8 cellular contexts compared by ENCODE assay signal in genomic region chr19:8001995-8002849, GRCh38. TPM values are rescaled to one million over a fixed set of nuclear protein-coding genes. Genes with fewer than 3 reads are reported as not detected.
DNase-seq lines count a peak whose midpoint lies in the region; ATAC-seq and TF ChIP-seq lines count a peak whose summit lies in the region.

No MANE protein-coding gene starts in this region.

- intact Hi-C loops in left colon (cut with DNase I, micrococcal nuclease) = loop anchor here in 1 of 2 donors (5.0 kb wide), 1 partner anchor 55 kb away; no protein-coding TSS in a partner anchor

- peak overlapping the region; percentile 54 for H3K4me3 ChIP-seq in CD8-positive, alpha-beta memory T cell (ENCODE audit: low read length)
- peak overlapping the region; percentile 35 for H3K4me3 ChIP-seq in HEK293 (ENCODE audit: low read depth, low read length)
- peak overlapping the region; percentile 67 for H3K4me3 ChIP-seq in coronary artery

- H3K4me1 ChIP-seq in CD8-positive, alpha-beta memory T cell (ENCODE audit: insufficient read depth, low read length) = peaks cover 42% of the 10 kb centered on the region
- H3K4me1 ChIP-seq in HEK293 (ENCODE audit: control insufficient read depth, insufficient read depth, low read length) = peaks cover 16% of the 10 kb centered on the region

- no peaks in the 10 kb centered on the region for H3K9me3 ChIP-seq in CD8-positive, alpha-beta memory T cell (ENCODE audit: low read length)
- H3K9me3 ChIP-seq in HEK293 (ENCODE audit: control insufficient read depth, insufficient read depth, low read depth, low read length) = no peaks in the 10 kb centered on the region

- H3K27me3 Mint-ChIP-seq in CD8-positive, alpha-beta memory T cell = peaks cover 0 to 2% of the 10 kb centered on the region in 2 donors

- peaks cover 46 to 68% (median 61%) of the 10 kb centered on the region in 3 donors for H3K4me1 Mint-ChIP-seq in CD8-positive, alpha-beta memory T cell

- H3K36me3 ChIP-seq in CD8-positive, alpha-beta memory T cell (ENCODE audit: insufficient read depth, low read length) = no peaks in the 10 kb centered on the region
- peaks cover 0 to 26% of the 10 kb centered on the region in 2 experiments; a peak in 2 of 3 replicates for H3K36me3 ChIP-seq in HEK293 (ENCODE audit: control insufficient read depth in 2 of 2, insufficient read depth in 1 of 2, low read length in 2 of 2)

- H3K27me3 ChIP-seq in CD8-positive, alpha-beta memory T cell (ENCODE audit: insufficient read depth, low read length, poor library complexity, severe bottlenecking) = no peaks in the 10 kb centered on the region

- peak; percentile 92 for TF ChIP-seq CTCF in HEK293 (tag by site-specific recombination; IDR thresholded peaks at IDR 0.05)
- peak; percentile 98 for TF ChIP-seq CTCF in coronary artery (IDR thresholded peaks at IDR 0.05)

- peak overlapping the region; percentile 79 to 93 (median 88) for H3K27ac Mint-ChIP-seq in CD8-positive, alpha-beta memory T cell

- H3K27ac ChIP-seq in CD8-positive, alpha-beta memory T cell (ENCODE audit: low read depth, low read length) = peak overlapping the region; percentile 45
- H3K27ac ChIP-seq in HEK293 (ENCODE audit: extremely low read depth, low read depth, low read length) (peak overlapping the region; percentile 43), coronary artery (peak overlapping the region; percentile 51 to 79)

- peak overlapping the region; percentile 69 to 87 (median 78) for H3K4me3 Mint-ChIP-seq in CD8-positive, alpha-beta memory T cell

- peak; percentile 45 to 76 (median 63) for DNase-seq in CD8-positive, alpha-beta memory T cell
- DNase-seq in NCI-H226 (peak; percentile 78), coronary artery (ENCODE audit: low spot score) (peak; percentile 84), left colon (peak; percentile 60 to 80)
- peak; percentile 56 to 64 for DNase-seq in activated CD4-positive, alpha-beta T cell treated with anti-CD3 and anti-CD28 coated beads for 4 hours
- peak; percentile 31 to 66 (median 59) for DNase-seq in stimulated activated CD4-positive, alpha-beta T cell treated with anti-CD3 and anti-CD28 coated beads, Interleukin-1b, Interleukin-23, amount 100 ng/mL, for 24 hours (ENCODE audit: low read depth in 4 of 4, low spot score in 1 of 4)

- no peaks in the 10 kb centered on the region for H3K9me3 Mint-ChIP-seq in CD8-positive, alpha-beta memory T cell

- peaks cover 0 to 27% (median 2%) of the 10 kb centered on the region in 3 donors for H3K36me3 Mint-ChIP-seq in CD8-positive, alpha-beta memory T cell

- CTCF ChIA-PET in CD8-positive, alpha-beta memory T cell (lab: Charles Lee) = interaction anchor here (0.9 to 3.0 kb wide), 11 partner anchors 10 to 193 kb away, joined by 3 to 28 read pairs (median 4); partner anchors contain the start of genes SNAPC2 and TIMM44
- CTCF ChIA-PET in HEK293 (lab: Yijun Ruan, JAX) = interaction anchor here (0.5 to 3.2 kb wide), 35 partner anchors 9 to 778 kb away, joined by 3 to 20 read pairs (median 4); partner anchors contain the start of gene LRRC8E

- POLR2A ChIA-PET in CD8-positive, alpha-beta memory T cell (lab: Charles Lee) = interaction anchor here (0.6 to 0.7 kb wide), 3 partner anchors 58 to 253 kb away, joined by 3 to 8 read pairs (median 5); no protein-coding TSS in a partner anchor
- POLR2A ChIA-PET in HEK293 (lab: Yijun Ruan, JAX) = interaction anchor here (0.6 to 2.0 kb wide), 8 partner anchors 28 to 302 kb away, joined by 3 to 10 read pairs (median 4); partner anchors contain the start of genes SNAPC2 and TIMM44

- peak; percentile 67 for ATAC-seq in left colon
- ATAC-seq in HG02623 (IDR thresholded peaks at IDR 0.05; ENCODE audit: unreplicated experiment) = no peak

TF ChIP-seq in HEK293, 187 proteins besides CTCF, POLR2A, EP300 and RAD21 (continues in another document):
- TF ChIP-seq ZIC2 (tag by site-specific recombination; IDR thresholded peaks at IDR 0.05) = peak; percentile 53
- TF ChIP-seq ZBTB20 (tag by site-specific recombination; IDR thresholded peaks at IDR 0.05) = peak; percentile 78
- TF ChIP-seq ZNF843 (tag by site-specific recombination; IDR thresholded peaks at IDR 0.05) = no peak
- TF ChIP-seq ZNF140 (tag by site-specific recombination; IDR thresholded peaks at IDR 0.05) = no peak
- no peak for TF ChIP-seq ZNF830 (tag by site-specific recombination; IDR thresholded peaks at IDR 0.05; ENCODE audit: low read depth)
- TF ChIP-seq YY2 (tag by site-specific recombination; IDR thresholded peaks at IDR 0.05) = no peak
- TF ChIP-seq ZNF2 (tag by site-specific recombination; IDR thresholded peaks at IDR 0.05) = no peak
- TF ChIP-seq ZNF10 (tag by site-specific recombination; IDR thresholded peaks at IDR 0.05) = no peak
- peak; percentile 73 for TF ChIP-seq ZFHX2 (tag by site-specific recombination; conservative IDR thresholded peaks at IDR 0.05)
- no peak for TF ChIP-seq ZNF580 (tag by site-specific recombination; IDR thresholded peaks at IDR 0.05)
- TF ChIP-seq ZNF521 (tag by site-specific recombination; IDR thresholded peaks at IDR 0.05) = no peak
- no peak for TF ChIP-seq REST (tag by site-specific recombination; IDR thresholded peaks at IDR 0.05)
- TF ChIP-seq MEIS1 (CRISPR knock-in tag; IDR thresholded peaks at IDR 0.05; ENCODE audit: borderline replicate concordance) = no peak
- peak; percentile 83 for TF ChIP-seq PRDM10 (tag by site-specific recombination; IDR thresholded peaks at IDR 0.05)
- no peak; the same call in 1 of the 2 replicates for TF ChIP-seq ZXDB (tag by site-specific recombination; IDR thresholded peaks at IDR 0.05)
- no peak for TF ChIP-seq ZNF211 (tag by site-specific recombination; IDR thresholded peaks at IDR 0.05; ENCODE audit: low read depth)

RNA-seq across cellular contexts. Expression of gene ELAVL1, which starts 3.2 kb away (rescaled TPM):
- total RNA-seq in CD8-positive, alpha-beta memory T cell = 100 to 1,000 TPM; 156 to 164 TPM
- 63.3 TPM for polyA plus RNA-seq in CD8-positive, alpha-beta memory T cell
- 10 to 100 TPM; 49.2 to 61.4 TPM for total RNA-seq in left colon

RNA-seq across cellular contexts. Expression of gene CCL25, which starts 50.3 kb away (rescaled TPM):
- total RNA-seq in CD8-positive, alpha-beta memory T cell = not detected
- not detected for polyA plus RNA-seq in CD8-positive, alpha-beta memory T cell
- total RNA-seq in left colon = not detected

RNA-seq across cellular contexts. Expression of gene TIMM44, which starts 58.8 kb away (rescaled TPM):
- 100 to 1,000 TPM; 105 to 107 TPM for total RNA-seq in CD8-positive, alpha-beta memory T cell
- 16.9 TPM for polyA plus RNA-seq in CD8-positive, alpha-beta memory T cell
- 10 to 100 TPM; 54.1 to 69.1 TPM for total RNA-seq in left colon
